Comparison of ENCODE assay signal across 17 cellular contexts in genomic region chr11:125241104-125241503, GRCh38.
DNase-seq lines count a peak whose midpoint lies in the region; ATAC-seq and TF ChIP-seq lines count a peak whose summit lies in the region.
"Had no signal": no experiment of that assay in that cellular context is flagged by ENCODE, and none has a peak within 500 bp of the region (broad histone marks: within the 10 kb centered on the region; RNA-seq: fewer than 3 reads in every experiment).

No MANE protein-coding gene starts in this region.

- TF ChIP-seq CTCF in IMR-90 (conservative IDR thresholded peaks at IDR 0.05; ENCODE audit: low read depth, low read length) (no peak), NB4 (IDR thresholded peaks at IDR 0.05; ENCODE audit: low read depth, low read length) (no peak), endothelial cell (IDR thresholded peaks at IDR 0.05; ENCODE audit: unreplicated experiment) (no peak), osteocyte (IDR thresholded peaks at IDR 0.05) (no peak)

- H3K27me3 Mint-ChIP-seq in endothelial cell (ENCODE audit: unreplicated experiment) (peaks cover 10% of the 10 kb centered on the region), osteocyte (ENCODE audit: unreplicated experiment) (no peaks in the 10 kb centered on the region)
- peaks cover 17% of the 10 kb centered on the region for H3K27me3 Mint-ChIP-seq in activated naive CD4-positive, alpha-beta T cell treated with anti-CD3 and anti-CD28 coated beads for 36 hours (ENCODE audit: low read depth)

- H3K14ac ChIP-seq in IMR-90 (replicated peaks; ENCODE audit: low read depth, low read length), result no peak overlapping the region

- 85% methylated on average over 4 of the region's 5 CpGs; no CpG with 5 or more reads in 1 of the 2 experiments for WGBS in IMR-90 (ENCODE audit: extremely low coverage in 2 of 2, insufficient read length in 1 of 2), 2 experiments

- H3K27ac ChIP-seq in IMR-90 (ENCODE audit: insufficient read depth, low read length), result no peak overlapping the region
- H3K27ac ChIP-seq: A549, C4-2B had no signal

- no peak overlapping the region for H3K56ac ChIP-seq in IMR-90 (ENCODE audit: extremely low read depth, insufficient read depth, low read length)

- no peak overlapping the region for H2BK120ac ChIP-seq in IMR-90 (ENCODE audit: low read depth, low read length)

- H3K36me3 Mint-ChIP-seq in endothelial cell (ENCODE audit: low read depth, unreplicated experiment), result peaks cover 42% of the 10 kb centered on the region
- H3K36me3 Mint-ChIP-seq in activated naive CD4-positive, alpha-beta T cell treated with anti-CD3 and anti-CD28 coated beads for 36 hours (ENCODE audit: low read depth), result no peaks in the 10 kb centered on the region
- peaks cover 60% of the 10 kb centered on the region for H3K36me3 Mint-ChIP-seq in osteocyte (ENCODE audit: unreplicated experiment)
- H3K36me3 Mint-ChIP-seq: CD4-positive, alpha-beta memory T cell had no signal

- intact Hi-C loops in IMR-90 (cut with micrococcal nuclease), result no loop called here
- intact Hi-C loops in sciatic nerve (cut with DNase I), result no loop called here
- intact Hi-C loops in activated naive CD4-positive, alpha-beta T cell treated with anti-CD3 and anti-CD28 coated beads for 36 hours (cut with micrococcal nuclease), result no loop called here

- H4K91ac ChIP-seq in IMR-90 (ENCODE audit: insufficient read depth, low read depth, low read length), result no peak overlapping the region

- peak overlapping the region; percentile 45 for H3K4me3 Mint-ChIP-seq in endothelial cell (ENCODE audit: unreplicated experiment)
- no peak overlapping the region for H3K4me3 Mint-ChIP-seq in activated naive CD4-positive, alpha-beta T cell treated with anti-CD3 and anti-CD28 coated beads for 36 hours
- no peak overlapping the region for H3K4me3 Mint-ChIP-seq in osteocyte (ENCODE audit: unreplicated experiment)

- no peaks in the 10 kb centered on the region; the same call in 1 of the 2 replicates for H3K4me1 ChIP-seq in IMR-90 (ENCODE audit: control insufficient read depth, insufficient read depth, low read length)
- H3K4me1 ChIP-seq: A549, HAP-1 had no signal

- H3K18ac ChIP-seq in IMR-90 (ENCODE audit: low read depth, low read length), result no peak overlapping the region

- no peaks in the 10 kb centered on the region for H3K9me1 ChIP-seq in IMR-90 (ENCODE audit: insufficient read depth, low read length)

- H3K36me3 ChIP-seq in IMR-90 (ENCODE audit: control insufficient read depth, insufficient read depth, low read length), result no peaks in the 10 kb centered on the region
- H3K36me3 ChIP-seq: HAP-1 had no signal

- ATAC-seq in IMR-90 (ENCODE audit: low read depth) (no peak), sciatic nerve (no peak)
- ATAC-seq: A549 had no signal

- H3K4me2 ChIP-seq in IMR-90 (ENCODE audit: low read depth, low read length), result no peak overlapping the region
- H3K4me2 ChIP-seq: A549 had no signal

- no peak overlapping the region for H4K5ac ChIP-seq in IMR-90 (ENCODE audit: low read depth, low read length)

- peaks cover 6% of the 10 kb centered on the region for H3K9me3 ChIP-seq in IMR-90 (ENCODE audit: control insufficient read depth, insufficient read depth, low read length)
- H3K9me3 ChIP-seq: A549, HAP-1 had no signal

- no peak for TF ChIP-seq RAD21 in IMR-90 (IDR thresholded peaks at IDR 0.05; ENCODE audit: low read length)

- no peak overlapping the region for H2AFZ ChIP-seq in IMR-90 (replicated peaks; ENCODE audit: low read length, poor library complexity)

- POLR2A ChIA-PET in IMR-90 (lab: Charles Lee; ENCODE audit: unreplicated experiment), result no interaction called here

- no peak overlapping the region for H2AK5ac ChIP-seq in IMR-90 (ENCODE audit: low read depth, low read length)

- no peak overlapping the region for H3K23ac ChIP-seq in IMR-90 (ENCODE audit: low read depth, low read length)

- in situ Hi-C loops in IMR-90 (cut with MboI; ENCODE audit: low sequenced_read_pairs), result no loop called here

- H3K79me1 ChIP-seq in IMR-90 (ENCODE audit: low read depth in 1 of 2, low read length in 2 of 2), result no peaks in the 10 kb centered on the region

- H3K27ac Mint-ChIP-seq in endothelial cell (ENCODE audit: unreplicated experiment), result no peak overlapping the region
- H3K27ac Mint-ChIP-seq in activated naive CD4-positive, alpha-beta T cell treated with anti-CD3 and anti-CD28 coated beads for 36 hours, result no peak overlapping the region
- no peak overlapping the region for H3K27ac Mint-ChIP-seq in osteocyte (ENCODE audit: unreplicated experiment)

- H2BK5ac ChIP-seq in IMR-90 (ENCODE audit: low read depth, low read length, poor library complexity, severe bottlenecking), result no peak overlapping the region

- CTCF ChIA-PET in IMR-90 (lab: Yijun Ruan, JAX), result no interaction called here
- CTCF ChIA-PET in activated naive CD4-positive, alpha-beta T cell treated with anti-CD3 and anti-CD28 coated beads for 36 hours (lab: Charles Lee), result no interaction called here

- H3K9ac ChIP-seq in IMR-90 (ENCODE audit: low read depth, low read length), result no peak overlapping the region

- H4K8ac ChIP-seq in IMR-90 (ENCODE audit: low read depth in 2 of 2, low read length in 2 of 2), result no peak overlapping the region

- dilution Hi-C loops in IMR-90 (cut with HindIII; ENCODE audit: low sequenced_read_pairs, unreplicated experiment), result no loop called here

- H2BK15ac ChIP-seq in IMR-90 (ENCODE audit: low read depth, low read length), result no peak overlapping the region

- TF ChIP-seq POLR2A in IMR-90 (IDR thresholded peaks at IDR 0.05; ENCODE audit: low read depth, low read length) (no peak), NB4 (IDR thresholded peaks at IDR 0.05; ENCODE audit: extremely low read depth, insufficient read length) (no peak)

- no peaks in the 10 kb centered on the region for H4K20me1 ChIP-seq in IMR-90 (ENCODE audit: insufficient read depth, low read length)

- H3K4ac ChIP-seq in IMR-90 (ENCODE audit: low read depth, low read length), result no peak overlapping the region

- no TSS peak for BruUV-seq in IMR-90 (replicated peaks; lab: Mats Ljungman, UMichigan)

- H3K4me1 Mint-ChIP-seq in endothelial cell (ENCODE audit: unreplicated experiment) (peaks cover 24% of the 10 kb centered on the region), osteocyte (ENCODE audit: unreplicated experiment) (peaks cover 28% of the 10 kb centered on the region)
- no peaks in the 10 kb centered on the region for H3K4me1 Mint-ChIP-seq in activated naive CD4-positive, alpha-beta T cell treated with anti-CD3 and anti-CD28 coated beads for 36 hours (ENCODE audit: low read depth)
- H3K4me1 Mint-ChIP-seq: CD4-positive, alpha-beta memory T cell had no signal

- peaks cover 4% of the 10 kb centered on the region for H3K27me3 ChIP-seq in IMR-90 (ENCODE audit: control insufficient read depth, insufficient read depth, low read length)

- DNase-seq in IMR-90 (no peak), NB4 (ENCODE audit: low read depth) (peak; percentile 9), endothelial cell (ENCODE audit: low spot score) (no peak), sciatic nerve (ENCODE audit: low spot score) (peak; percentile 37), CD1c-positive myeloid dendritic cell (ENCODE audit: extremely low spot score) (no peak), hypothalamus (lab: John Stamatoyannopoulos, UW) (no peak), osteocyte (ENCODE audit: extremely low spot score, unreplicated experiment) (no peak)
- DNase-seq in activated naive CD4-positive, alpha-beta T cell treated with anti-CD3 and anti-CD28 coated beads for 36 hours, result no peak
- DNase-seq: AML-193; CD4-positive, alpha-beta memory T cell; DMS153; DMS79; GF-D8; GOT3 had no signal

- H2AK9ac ChIP-seq in IMR-90 (replicated peaks; ENCODE audit: low read depth, low read length, poor library complexity), result no peak overlapping the region

- no peak overlapping the region for H3K4me3 ChIP-seq in IMR-90 (ENCODE audit: insufficient read depth, low read depth, low read length)
- H3K4me3 ChIP-seq in NB4 (ENCODE audit: low read depth, low read length), result no peak overlapping the region
- H3K4me3 ChIP-seq: A549, HAP-1 had no signal

- no peak overlapping the region for H2BK20ac ChIP-seq in IMR-90 (ENCODE audit: low read depth, low read length)

- H3K9me3 Mint-ChIP-seq in endothelial cell (ENCODE audit: unreplicated experiment), result no peaks in the 10 kb centered on the region
- H3K9me3 Mint-ChIP-seq in activated naive CD4-positive, alpha-beta T cell treated with anti-CD3 and anti-CD28 coated beads for 36 hours, result no peaks in the 10 kb centered on the region
- no peaks in the 10 kb centered on the region for H3K9me3 Mint-ChIP-seq in osteocyte (ENCODE audit: unreplicated experiment)

TF ChIP-seq in IMR-90, 13 proteins besides CTCF, POLR2A, EP300 and RAD21:
- TF ChIP-seq ELK1 (IDR thresholded peaks at IDR 0.05; ENCODE audit: borderline replicate concordance, low read depth, low read length) (no peak), USF2 (IDR thresholded peaks at IDR 0.05; ENCODE audit: low read depth, low read length) (no peak), CEBPB (IDR thresholded peaks at IDR 0.05; ENCODE audit: low read depth, low read length) (0 out of 2 replicates have a peak, but pooled peaks have one; percentile 21)

Comparison
In these comparisons a context has a peak if more than half of its experiments do, and no peak if none do; other contexts are left out.
1. DNase-seq: peak in NB4 (single experiment) and sciatic nerve (single experiment); none in IMR-90 (single experiment), endothelial cell (single experiment), CD1c-positive myeloid dendritic cell (single experiment), activated naive CD4-positive, alpha-beta T cell treated with anti-CD3 and anti-CD28 coated beads for 36 hours (single experiment), hypothalamus (0 of 51) and osteocyte (single experiment).